ENCODE assay signal across 8 cellular contexts in the genomic region with DNA sequence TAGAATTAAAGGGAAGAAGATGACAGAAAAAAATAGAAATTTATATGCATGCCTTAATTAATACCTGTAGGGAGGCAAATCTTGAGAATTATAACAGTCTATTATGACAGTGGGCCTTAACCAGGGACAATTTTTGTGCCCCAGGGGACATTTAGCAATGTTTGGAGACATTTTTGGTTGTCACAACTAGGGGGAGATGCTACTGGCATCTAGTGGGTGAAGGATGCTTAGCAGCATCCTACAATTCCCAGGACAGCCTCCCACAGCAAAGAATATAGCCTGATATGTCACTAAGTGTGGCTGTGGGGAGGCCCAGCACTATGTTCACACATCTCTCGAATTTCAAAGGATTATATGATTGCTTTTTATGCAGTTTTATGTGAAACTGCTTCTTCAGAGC. TPM values are rescaled to one million over a fixed set of nuclear protein-coding genes. Genes with fewer than 3 reads are reported as not detected.
DNase-seq lines count a peak whose midpoint lies in the region; ATAC-seq, FAIRE-seq and TF ChIP-seq lines count a peak whose summit lies in the region.

No MANE protein-coding gene starts in this region.

- ATAC-seq in HG03159 (IDR thresholded peaks at IDR 0.05; ENCODE audit: unreplicated experiment), result no peak

- no peak overlapping the region for H2AFZ ChIP-seq in MM.1S (ENCODE audit: low read length)
- H2AFZ ChIP-seq in astrocyte (ENCODE audit: low read depth, low read length), result no peak overlapping the region

- no peaks in the 10 kb centered on the region for H3K79me2 ChIP-seq in MM.1S (ENCODE audit: low read length)
- H3K79me2 ChIP-seq in astrocyte (ENCODE audit: insufficient read depth, low read length), result no peaks in the 10 kb centered on the region

- TF ChIP-seq CTCF in MM.1S (IDR thresholded peaks at IDR 0.05; ENCODE audit: low read length) (peak; percentile 35), astrocyte (IDR thresholded peaks at IDR 0.05; ENCODE audit: insufficient read depth, low read depth, low read length) (peak; percentile 22)

- H3K4me3 Mint-ChIP-seq in astrocyte (ENCODE audit: unreplicated experiment), result no peak overlapping the region

- H3K4me2 ChIP-seq in MM.1S (ENCODE audit: low read depth, low read length) (no peak overlapping the region), astrocyte (ENCODE audit: low read length) (no peak overlapping the region)

- H3F3A ChIP-seq in MM.1S (ENCODE audit: insufficient read depth, low read length), result peaks cover 8% of the 10 kb centered on the region; the same call in 1 of the 2 replicates

- H3K9me3 Mint-ChIP-seq in astrocyte (ENCODE audit: unreplicated experiment), result no peaks in the 10 kb centered on the region

- peaks cover 4% of the 10 kb centered on the region; the same call in 1 of the 2 replicates for H3K4me1 ChIP-seq in MM.1S (ENCODE audit: low read length)
- no peaks in the 10 kb centered on the region for H3K4me1 ChIP-seq in astrocyte (ENCODE audit: insufficient read depth, low read length)

- H3K4me1 Mint-ChIP-seq in astrocyte (ENCODE audit: low read depth, unreplicated experiment), result peaks cover 8% of the 10 kb centered on the region

- no peak overlapping the region for H3K4me3 ChIP-seq in MM.1S (ENCODE audit: low read length)
- H3K4me3 ChIP-seq in astrocyte (ENCODE audit: insufficient read depth, low read depth, low read length), result no peak overlapping the region

- no peaks in the 10 kb centered on the region for H3K27me3 Mint-ChIP-seq in astrocyte (ENCODE audit: low read depth, unreplicated experiment)

- no peaks in the 10 kb centered on the region for H3K27me3 ChIP-seq in MM.1S (replicated peaks; ENCODE audit: insufficient read depth, low read length)
- no peaks in the 10 kb centered on the region for H3K27me3 ChIP-seq in astrocyte (ENCODE audit: insufficient read depth, low read length)

- no peaks in the 10 kb centered on the region for H3K36me3 Mint-ChIP-seq in astrocyte (ENCODE audit: low read depth, unreplicated experiment)

- H3K36me3 ChIP-seq in MM.1S (replicated peaks; ENCODE audit: insufficient read depth, low read length) (no peaks in the 10 kb centered on the region), astrocyte (ENCODE audit: insufficient read depth, low read length) (no peaks in the 10 kb centered on the region)

- H3K9me2 ChIP-seq in MM.1S (replicated peaks; ENCODE audit: insufficient read depth, low read length), result no peaks in the 10 kb centered on the region

- H3K9me3 ChIP-seq in MM.1S (replicated peaks; ENCODE audit: insufficient read depth, low read length), result no peaks in the 10 kb centered on the region
- no peaks in the 10 kb centered on the region for H3K9me3 ChIP-seq in astrocyte (ENCODE audit: insufficient read depth, low read depth, low read length)

- H3K27ac Mint-ChIP-seq in astrocyte (ENCODE audit: unreplicated experiment), result no peak overlapping the region

- H3K27ac ChIP-seq in MM.1S (ENCODE audit: low read length) (no peak overlapping the region), astrocyte (ENCODE audit: low read depth, low read length) (no peak overlapping the region)

- no peak overlapping the region for H3K9ac ChIP-seq in MM.1S (ENCODE audit: low read length)
- H3K9ac ChIP-seq in astrocyte (ENCODE audit: low read length), result no peak overlapping the region

- DNase-seq in SKM-1 (lab: John Stamatoyannopoulos, UW; ENCODE audit: unreplicated experiment) (peak; percentile 1), SKM-1 treated with dmso at 0.1 percent for 144 hours (lab: John Stamatoyannopoulos, UW; ENCODE audit: unreplicated experiment) (no peak), MM.1S (no peak), astrocyte (ENCODE audit: low read depth) (no peak), myocyte (ENCODE audit: low read depth) (peak; percentile 40), HuH-7.5 (ENCODE audit: low spot score) (no peak), mesenteric fat pad (ENCODE audit: low spot score) (no peak)

- FAIRE-seq in astrocyte (lab: Jason Lieb, UNC), result peak; percentile 13

- H4K20me1 ChIP-seq in MM.1S (ENCODE audit: insufficient read depth, low read length) (no peaks in the 10 kb centered on the region), astrocyte (ENCODE audit: insufficient read depth, low read length) (no peaks in the 10 kb centered on the region)

RNA-seq across cellular contexts. Expression of a gene that starts 10.5 kb away (rescaled TPM):
- total RNA-seq in astrocyte (not detected in 2 replicates), myocyte (not detected in 2 replicates), mesenteric fat pad (0.42 TPM)
- 0.06 TPM for polyA plus RNA-seq in myocyte (2012)

RNA-seq across cellular contexts. Expression of a gene that starts 45.8 kb away (rescaled TPM):
- total RNA-seq in astrocyte, result not detected in 2 replicates
- total RNA-seq in myocyte, result 0.21 TPM in 1 of 2 replicates, not detected in the other
- 0.10 TPM for polyA plus RNA-seq in myocyte (2012)
- total RNA-seq in mesenteric fat pad, result 41.2 TPM

Comparison
In these comparisons a context has a peak if more than half of its experiments do, and no peak if none do; other contexts are left out.
1. DNase-seq: peak in SKM-1 (single experiment) and myocyte (single experiment); none in SKM-1 treated with dmso at 0.1 percent for 144 hours (single experiment), MM.1S (single experiment), astrocyte (single experiment), HuH-7.5 (single experiment) and mesenteric fat pad (single experiment).
2. RNA of a gene that starts 45.8 kb away (total RNA-seq): 41.2 TPM in mesenteric fat pad (single experiment); 0.21 TPM in myocyte and not detected in astrocyte; every median in the first group is over 10 times any median in the second.